Comparison of ENCODE assay signal across 22 cellular contexts in the genomic region with DNA sequence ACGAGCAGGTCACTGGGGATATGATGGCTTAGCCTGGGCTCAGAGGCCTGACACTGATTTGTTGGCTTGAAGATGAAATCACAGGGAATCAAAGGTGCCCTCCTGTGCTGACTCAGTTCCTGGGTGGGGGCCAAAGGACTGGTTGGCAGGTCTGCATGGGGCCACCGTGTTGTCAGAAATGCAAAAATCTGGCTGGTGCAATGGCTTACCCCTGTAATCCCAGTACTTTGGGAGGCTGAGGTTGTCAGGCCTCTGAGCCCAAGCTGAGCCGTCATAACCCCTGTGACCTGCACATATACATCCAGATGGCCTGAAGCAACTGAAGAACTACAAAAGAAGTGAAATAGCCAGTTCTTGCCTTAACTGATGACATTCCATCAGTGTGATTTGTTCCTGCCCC.
A peak's percentile ranks its signal among the peaks of the same experiment; 100 is the strongest.
DNase-seq lines count a peak whose midpoint lies in the region; ATAC-seq and TF ChIP-seq lines count a peak whose summit lies in the region.
"Had no signal": no experiment of that assay in that cellular context is flagged by ENCODE, and none has a peak within 500 bp of the region (broad histone marks: within the 10 kb centered on the region; RNA-seq: fewer than 3 reads in every experiment).

No MANE protein-coding gene starts in this region.

- 92% methylated on average over 2 of the region's 3 CpGs for WGBS in esophagus muscularis mucosa

- H3K27me3 Mint-ChIP-seq in GM23338 (ENCODE audit: insufficient read depth, low read depth, poor library complexity): peaks cover 6% of the 10 kb centered on the region
- no peaks in the 10 kb centered on the region for H3K27me3 Mint-ChIP-seq in natural killer cell treated with Interleukin-12 subunit alpha and Interleukin-12 subunit beta and Interleukin-15 and Interleukin-18, amount 100 ng/mL, for 72 hours
- H3K27me3 Mint-ChIP-seq: CD4-positive, alpha-beta memory T cell; CD4-positive, CD25-positive, alpha-beta regulatory T cell; CD8-positive, alpha-beta memory T cell had no signal

- H3K9me2 ChIP-seq in GM23338 (ENCODE audit: insufficient read depth): peaks cover 27% of the 10 kb centered on the region; the same call in 1 of the 2 replicates

- no peak overlapping the region for H2AFZ ChIP-seq in GM23338

- H3K4me1 Mint-ChIP-seq in GM23338: peaks cover 25% of the 10 kb centered on the region; the same call in 2 of the 3 replicates
- H3K4me1 Mint-ChIP-seq in natural killer cell treated with Interleukin-12 subunit alpha and Interleukin-12 subunit beta and Interleukin-15 and Interleukin-18, amount 100 ng/mL, for 72 hours (ENCODE audit: low read depth in 2 of 2): no peaks in the 10 kb centered on the region
- H3K4me1 Mint-ChIP-seq: CD14-positive monocyte; CD4-positive, alpha-beta memory T cell; CD4-positive, CD25-positive, alpha-beta regulatory T cell; CD8-positive, alpha-beta memory T cell had no signal

- TF ChIP-seq EP300 in esophagus muscularis mucosa (IDR thresholded peaks at IDR 0.05): no peak

- no peak for TF ChIP-seq CTCF in GM23338 (conservative IDR thresholded peaks at IDR 0.05; ENCODE audit: low read depth in 2 of 2)
- TF ChIP-seq CTCF in esophagus muscularis mucosa (IDR thresholded peaks at IDR 0.05): no peak

- peaks cover 12% of the 10 kb centered on the region for H3K4me1 ChIP-seq in GM23338 (ENCODE audit: insufficient read depth)
- no peaks in the 10 kb centered on the region for H3K4me1 ChIP-seq in esophagus muscularis mucosa
- H3K4me1 ChIP-seq: BE2C, BLaER1 had no signal

- no peaks in the 10 kb centered on the region for H3K79me2 ChIP-seq in GM23338 (replicated peaks; ENCODE audit: insufficient read depth)

- H3K4me2 ChIP-seq in GM23338: no peak overlapping the region
- H3K4me2 ChIP-seq: BLaER1 had no signal

- H3K27ac Mint-ChIP-seq in GM23338: peak overlapping the region; percentile 71; the same call in 1 of the 2 replicates
- no peak overlapping the region for H3K27ac Mint-ChIP-seq in natural killer cell treated with Interleukin-12 subunit alpha and Interleukin-12 subunit beta and Interleukin-15 and Interleukin-18, amount 100 ng/mL, for 72 hours
- H3K27ac Mint-ChIP-seq: CD4-positive, CD25-positive, alpha-beta regulatory T cell; CD8-positive, alpha-beta memory T cell had no signal

- intact Hi-C loops in esophagus muscularis mucosa (cut with DNase I): no loop called here

- no peaks in the 10 kb centered on the region; the same call in 1 of the 2 replicates for H3K36me3 ChIP-seq in GM23338 (ENCODE audit: insufficient read depth)
- H3K36me3 ChIP-seq in esophagus muscularis mucosa: no peaks in the 10 kb centered on the region
- H3K36me3 ChIP-seq: BE2C, BLaER1 had no signal

- DNase-seq in GM23338 (ENCODE audit: low spot score) (no peak), esophagus muscularis mucosa (ENCODE audit: extremely low spot score) (peak; percentile 53)
- no peak for DNase-seq in natural killer cell treated with Interleukin-12 subunit alpha and Interleukin-12 subunit beta and Interleukin-15 and Interleukin-18, amount 100 ng/mL, for 72 hours (ENCODE audit: low spot score)
- DNase-seq: 8988T; ACHN; BE2C; C1 segment of cervical spinal cord; CD4-positive, alpha-beta memory T cell; CD4-positive, CD25-positive, alpha-beta regulatory T cell; CD8-positive, alpha-beta memory T cell; COR-L47; DMS 273 treated with DMSO at 0.1 percent for 48 hours; DMS153; DMS53; DMS79; DND-41; EL; GF-D8 had no signal

- H3K4me3 Mint-ChIP-seq in GM23338: no peak overlapping the region
- H3K4me3 Mint-ChIP-seq in natural killer cell treated with Interleukin-12 subunit alpha and Interleukin-12 subunit beta and Interleukin-15 and Interleukin-18, amount 100 ng/mL, for 72 hours: no peak overlapping the region
- H3K4me3 Mint-ChIP-seq: CD14-positive monocyte; CD4-positive, alpha-beta memory T cell; CD4-positive, CD25-positive, alpha-beta regulatory T cell; CD8-positive, alpha-beta memory T cell had no signal

- H3K9me3 ChIP-seq in esophagus muscularis mucosa: peaks cover 0 to 14% (median 2%) of the 10 kb centered on the region in 4 donors
- H3K9me3 ChIP-seq: BE2C had no signal

- H3K27ac ChIP-seq in GM23338 (ENCODE audit: low read depth) (no peak overlapping the region), esophagus muscularis mucosa (replicated peaks in 1 of 4) (no peak overlapping the region)
- H3K27ac ChIP-seq: BLaER1 had no signal

- peaks cover 11% of the 10 kb centered on the region for H3K36me3 Mint-ChIP-seq in GM23338 (ENCODE audit: low read depth)
- H3K36me3 Mint-ChIP-seq in natural killer cell treated with Interleukin-12 subunit alpha and Interleukin-12 subunit beta and Interleukin-15 and Interleukin-18, amount 100 ng/mL, for 72 hours: peaks cover 17% of the 10 kb centered on the region
- H3K36me3 Mint-ChIP-seq: CD14-positive monocyte had no signal

- H4K20me1 ChIP-seq in GM23338 (replicated peaks; ENCODE audit: insufficient read depth): no peaks in the 10 kb centered on the region
- H4K20me1 ChIP-seq: BLaER1 had no signal

- TF ChIP-seq POLR2A in esophagus muscularis mucosa (IDR thresholded peaks at IDR 0.05; ENCODE audit: low read depth): no peak

- no peaks in the 10 kb centered on the region for H3F3A ChIP-seq in GM23338 (replicated peaks; ENCODE audit: low read depth)

- no peaks in the 10 kb centered on the region for H3K27me3 ChIP-seq in GM23338 (ENCODE audit: insufficient read depth)
- H3K27me3 ChIP-seq in esophagus muscularis mucosa: no peaks in the 10 kb centered on the region
- H3K27me3 ChIP-seq: BE2C, BLaER1 had no signal

- ATAC-seq in GM23338: no peak
- ATAC-seq in HG02970 (IDR thresholded peaks at IDR 0.05; ENCODE audit: low FRiP score, unreplicated experiment): no peak
- no peak for ATAC-seq in HG03457 (IDR thresholded peaks at IDR 0.05; ENCODE audit: unreplicated experiment)
- no peak for ATAC-seq in natural killer cell treated with Interleukin-12 subunit alpha and Interleukin-12 subunit beta and Interleukin-15 and Interleukin-18, amount 100 ng/mL, for 72 hours

- no peak overlapping the region for H3K4me3 ChIP-seq in GM23338
- no peak overlapping the region for H3K4me3 ChIP-seq in esophagus muscularis mucosa
- H3K4me3 ChIP-seq: BLaER1 had no signal

- peaks cover 12% of the 10 kb centered on the region; the same call in 2 of the 3 replicates for H3K9me3 Mint-ChIP-seq in GM23338
- H3K9me3 Mint-ChIP-seq in natural killer cell treated with Interleukin-12 subunit alpha and Interleukin-12 subunit beta and Interleukin-15 and Interleukin-18, amount 100 ng/mL, for 72 hours: peaks cover 13% of the 10 kb centered on the region

TF ChIP-seq in GM23338, 12 proteins besides CTCF, POLR2A, EP300 and RAD21 (continues in another document):
- TF ChIP-seq JUNB (IDR thresholded peaks at IDR 0.05; ENCODE audit: unreplicated experiment): no peak
- no peak for TF ChIP-seq ZNF462 (CRISPR knock-in tag; IDR thresholded peaks at IDR 0.05)
